ENCODE assay signal across 16 cellular contexts in the genomic region with DNA sequence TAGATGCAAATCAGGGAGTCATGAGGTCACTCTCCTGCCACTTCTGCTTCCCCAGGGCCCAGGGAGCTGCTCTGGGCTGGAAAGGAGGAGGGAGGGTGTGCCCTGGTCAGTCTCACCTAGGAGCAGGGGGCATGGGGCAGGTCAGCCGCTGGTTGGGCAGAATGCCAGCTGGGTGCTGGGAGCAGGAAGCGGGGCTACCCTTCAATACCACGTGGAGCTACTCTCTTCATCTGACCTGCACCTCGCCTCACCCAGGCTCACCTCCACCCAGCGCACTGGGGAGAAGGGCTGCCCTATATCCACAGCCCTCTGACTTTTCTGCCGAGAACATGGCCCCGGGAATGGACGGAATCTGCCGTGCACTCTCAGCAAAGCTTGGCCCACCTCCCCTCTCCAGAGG. TPM values are rescaled to one million over a fixed set of nuclear protein-coding genes. Genes with fewer than 3 reads are reported as not detected.
A peak's percentile ranks its signal among the peaks of the same experiment; 100 is the strongest.
DNase-seq lines count a peak whose midpoint lies in the region; ATAC-seq and TF ChIP-seq lines count a peak whose summit lies in the region.
"Had no signal": no experiment of that assay in that cellular context is flagged by ENCODE, and none has a peak within 500 bp of the region (broad histone marks: within the 10 kb centered on the region; RNA-seq: fewer than 3 reads in every experiment).

No MANE protein-coding gene starts in this region.

- peak overlapping the region; percentile 28 for H3K27ac Mint-ChIP-seq in neural progenitor cell
- H3K27ac Mint-ChIP-seq: CD4-positive, alpha-beta T cell had no signal

- H3K23ac ChIP-seq in IMR-90 (ENCODE audit: low read depth, low read length) = no peak overlapping the region

- POLR2A ChIA-PET in IMR-90 (lab: Charles Lee; ENCODE audit: unreplicated experiment) = no interaction called here

- no peak overlapping the region for H2BK5ac ChIP-seq in IMR-90 (ENCODE audit: low read depth, low read length, poor library complexity, severe bottlenecking)

- no peaks in the 10 kb centered on the region for H3K79me2 ChIP-seq in neural progenitor cell (ENCODE audit: low read depth)

- in situ Hi-C loops in IMR-90 (cut with MboI; ENCODE audit: low sequenced_read_pairs) = no loop called here

- H3K27ac ChIP-seq in IMR-90 (ENCODE audit: insufficient read depth, low read length) (no peak overlapping the region), neural progenitor cell (no peak overlapping the region)
- H3K27ac ChIP-seq: C4-2B, GM23248 had no signal

- intact Hi-C loops in IMR-90 (cut with micrococcal nuclease) = no loop called here
- intact Hi-C loops in mucosa of descending colon (cut with DNase I, micrococcal nuclease) = no loop called here

- H3K56ac ChIP-seq in IMR-90 (ENCODE audit: extremely low read depth, insufficient read depth, low read length) = no peak overlapping the region

- TF ChIP-seq RAD21 in IMR-90 (IDR thresholded peaks at IDR 0.05; ENCODE audit: low read length) = no peak

- ATAC-seq in IMR-90 (ENCODE audit: low read depth) (no peak), mucosa of descending colon (no peak), HG03439 (IDR thresholded peaks at IDR 0.05; ENCODE audit: unreplicated experiment) (no peak)

- CTCF ChIA-PET in IMR-90 (lab: Yijun Ruan, JAX) = no interaction called here

- peaks cover 10% of the 10 kb centered on the region for H3K27me3 Mint-ChIP-seq in neural progenitor cell (ENCODE audit: insufficient read depth, low read depth)

- H3K4me2 ChIP-seq in IMR-90 (ENCODE audit: low read depth, low read length) (no peak overlapping the region), neural progenitor cell (no peak overlapping the region)

- H3K9me3 Mint-ChIP-seq in neural progenitor cell = peaks cover 2% of the 10 kb centered on the region
- H3K9me3 Mint-ChIP-seq: CD4-positive, alpha-beta T cell had no signal

- H2AK9ac ChIP-seq in IMR-90 (replicated peaks; ENCODE audit: low read depth, low read length, poor library complexity) = peak overlapping the region; percentile 47

- no peak overlapping the region for H4K5ac ChIP-seq in IMR-90 (ENCODE audit: low read depth, low read length)

- H3K9ac ChIP-seq in IMR-90 (ENCODE audit: low read depth, low read length) (no peak overlapping the region), neural progenitor cell (no peak overlapping the region)
- H3K9ac ChIP-seq: GM23248 had no signal

- H3K9me3 ChIP-seq in IMR-90 (ENCODE audit: control insufficient read depth, insufficient read depth, low read length) (no peaks in the 10 kb centered on the region), neural progenitor cell (ENCODE audit: low read depth) (no peaks in the 10 kb centered on the region), mucosa of descending colon (no peaks in the 10 kb centered on the region)
- H3K9me3 ChIP-seq: BE2C had no signal

- no peaks in the 10 kb centered on the region for H3K36me3 Mint-ChIP-seq in neural progenitor cell

- no peak overlapping the region for H4K91ac ChIP-seq in IMR-90 (ENCODE audit: insufficient read depth, low read depth, low read length)

- dilution Hi-C loops in IMR-90 (cut with HindIII; ENCODE audit: low sequenced_read_pairs, unreplicated experiment) = no loop called here

- TF ChIP-seq POLR2A in IMR-90 (IDR thresholded peaks at IDR 0.05; ENCODE audit: low read depth, low read length) = no peak

- H3K4me3 ChIP-seq in IMR-90 (ENCODE audit: insufficient read depth, low read depth, low read length) = no peak overlapping the region
- no peak overlapping the region for H3K4me3 ChIP-seq in neural progenitor cell
- H3K4me3 ChIP-seq in mucosa of descending colon = no peak overlapping the region
- H3K4me3 ChIP-seq: GM23248 had no signal

- H4K8ac ChIP-seq in IMR-90 (ENCODE audit: low read depth in 2 of 2, low read length in 2 of 2) = no peak overlapping the region

- no peaks in the 10 kb centered on the region for H3K79me1 ChIP-seq in IMR-90 (ENCODE audit: low read depth in 1 of 2, low read length in 2 of 2)

- H2BK15ac ChIP-seq in IMR-90 (ENCODE audit: low read depth, low read length) = no peak overlapping the region

- no peaks in the 10 kb centered on the region for H3K9me1 ChIP-seq in IMR-90 (ENCODE audit: insufficient read depth, low read length)

- no peak overlapping the region for H2AFZ ChIP-seq in IMR-90 (replicated peaks; ENCODE audit: low read length, poor library complexity)
- H2AFZ ChIP-seq in neural progenitor cell (replicated peaks) = no peak overlapping the region
- H2AFZ ChIP-seq: GM23248 had no signal

- H3K4me1 Mint-ChIP-seq in neural progenitor cell = peaks cover 8% of the 10 kb centered on the region

- DNase-seq in IMR-90 (no peak), ecto neural progenitor cell (ENCODE audit: low spot score) (peak; percentile 28), neural progenitor cell (ENCODE audit: low spot score) (no peak), mucosa of descending colon (no peak), NCI-H1105 treated with DMSO at 0.1 percent for 48 hours (lab: John Stamatoyannopoulos, UW) (no peak)
- DNase-seq: ACHN; BE2C; CD4-positive, alpha-beta T cell; DMS153; DMS79; GDM1; GM23248; HCEC 1CT had no signal

- WGBS in IMR-90 (ENCODE audit: extremely low coverage in 2 of 2, insufficient read length in 1 of 2), 2 experiments = 80% methylated on average over 1 of the region's 9 CpGs; no CpG with 5 or more reads in 1 of the 2 experiments

- H3K4me3 Mint-ChIP-seq in neural progenitor cell = no peak overlapping the region
- H3K4me3 Mint-ChIP-seq: CD4-positive, alpha-beta T cell had no signal

- H2AK5ac ChIP-seq in IMR-90 (ENCODE audit: low read depth, low read length) = no peak overlapping the region

- no peaks in the 10 kb centered on the region for H3K4me1 ChIP-seq in IMR-90 (ENCODE audit: control insufficient read depth, insufficient read depth, low read length)
- peaks cover 2% of the 10 kb centered on the region for H3K4me1 ChIP-seq in neural progenitor cell
- no peaks in the 10 kb centered on the region for H3K4me1 ChIP-seq in mucosa of descending colon (ENCODE audit: low read depth)

- H2BK120ac ChIP-seq in IMR-90 (ENCODE audit: low read depth, low read length) = no peak overlapping the region

- H4K20me1 ChIP-seq in IMR-90 (ENCODE audit: insufficient read depth, low read length) (no peaks in the 10 kb centered on the region), neural progenitor cell (ENCODE audit: low read depth) (no peaks in the 10 kb centered on the region)

- H3K14ac ChIP-seq in IMR-90 (replicated peaks; ENCODE audit: low read depth, low read length) = no peak overlapping the region

- TF ChIP-seq CTCF in IMR-90 (conservative IDR thresholded peaks at IDR 0.05; ENCODE audit: low read depth, low read length) (no peak), neural progenitor cell (IDR thresholded peaks at IDR 0.05) (no peak), mucosa of descending colon (IDR thresholded peaks at IDR 0.05) (no peak)

- no peaks in the 10 kb centered on the region for H3K36me3 ChIP-seq in IMR-90 (ENCODE audit: control insufficient read depth, insufficient read depth, low read length)
- no peaks in the 10 kb centered on the region for H3K36me3 ChIP-seq in neural progenitor cell
- no peaks in the 10 kb centered on the region for H3K36me3 ChIP-seq in mucosa of descending colon (ENCODE audit: low read depth)
- H3K36me3 ChIP-seq: BE2C had no signal

- no peaks in the 10 kb centered on the region for H3F3A ChIP-seq in neural progenitor cell (ENCODE audit: low read depth)

- H3K18ac ChIP-seq in IMR-90 (ENCODE audit: low read depth, low read length) = no peak overlapping the region

- no TSS peak for BruUV-seq in IMR-90 (replicated peaks; lab: Mats Ljungman, UMichigan)

- H2BK20ac ChIP-seq in IMR-90 (ENCODE audit: low read depth, low read length) = no peak overlapping the region

- H3K27me3 ChIP-seq in IMR-90 (ENCODE audit: control insufficient read depth, insufficient read depth, low read length) (no peaks in the 10 kb centered on the region), neural progenitor cell (no peaks in the 10 kb centered on the region)
- H3K27me3 ChIP-seq: BE2C had no signal

- H3K4ac ChIP-seq in IMR-90 (ENCODE audit: low read depth, low read length) = no peak overlapping the region

TF ChIP-seq in IMR-90, 13 proteins besides CTCF, POLR2A, EP300 and RAD21 (continues in another document):
- no peak for TF ChIP-seq ELK1 (IDR thresholded peaks at IDR 0.05; ENCODE audit: borderline replicate concordance, low read depth, low read length)
- no peak for TF ChIP-seq MAZ (IDR thresholded peaks at IDR 0.05; ENCODE audit: borderline replicate concordance, low read depth, low read length)
- no peak for TF ChIP-seq BHLHE40 (IDR thresholded peaks at IDR 0.05; ENCODE audit: low read depth, low read length)
- TF ChIP-seq MAFK (IDR thresholded peaks at IDR 0.05; ENCODE audit: low read depth, low read length) = no peak
- TF ChIP-seq USF2 (IDR thresholded peaks at IDR 0.05; ENCODE audit: low read depth, low read length) = no peak
- no peak for TF ChIP-seq CEBPB (IDR thresholded peaks at IDR 0.05; ENCODE audit: low read depth, low read length)
- TF ChIP-seq RCOR1 (IDR thresholded peaks at IDR 0.05; ENCODE audit: insufficient replicate concordance, low read length) = no peak
- TF ChIP-seq RFX5 (IDR thresholded peaks at IDR 0.05; ENCODE audit: low read depth, low read length) = no peak
- TF ChIP-seq NFE2L2 (IDR thresholded peaks at IDR 0.05; ENCODE audit: low read depth, low read length) = no peak
- TF ChIP-seq FOS (IDR thresholded peaks at IDR 0.05; ENCODE audit: low read depth, low read length) = no peak
- no peak for TF ChIP-seq SMC3 (IDR thresholded peaks at IDR 0.05; ENCODE audit: low read depth, low read length)

RNA-seq across cellular contexts. Expression of gene NTRK3, which starts 15.1 kb away (rescaled TPM):
- total RNA-seq in IMR-90 (2012; rRNA removed) = under 0.01 TPM in 2 replicates
- polyA plus RNA-seq in IMR-90 (2012; rRNA removed) = 0.01 and 0.15 TPM in 2 replicates
- 0.09 and 0.18 TPM in 2 replicates for polyA plus RNA-seq in IMR-90 (2012; cell fraction: cytosol; rRNA removed)
- polyA plus RNA-seq in IMR-90 (2012; cell fraction: nucleus; rRNA removed; ENCODE audit: low replicate concordance) = 0.26 TPM in 2 replicates
- 2.0 and 2.4 TPM in 2 replicates for total RNA-seq in neural progenitor cell (ENCODE audit: low replicate concordance)
- 1 to 10 TPM in 2 of 3 donors, under 1 TPM in 1; 0.78 to 2.8 (median 2.1) TPM for total RNA-seq in mucosa of descending colon
- total RNA-seq: GM23248, HepG2 had no signal
- polyA plus RNA-seq: GM23248, HepG2 had no signal
